In genomic region chr7:128201690-128202085, GRCh38 we compare ENCODE assay signal across 1 cellular context.
A peak's percentile ranks its signal among the peaks of the same experiment; 100 is the strongest.
TF ChIP-seq lines count a peak whose summit lies in the region.

No MANE protein-coding gene starts in this region.

TF ChIP-seq in H1, 55 proteins besides CTCF, POLR2A, EP300 and RAD21 (continued from another document):
- TF ChIP-seq SUZ12 (IDR thresholded peaks at IDR 0.05; ENCODE audit: low read length), result peak; percentile 42; the same call in 1 of the 2 replicates
- peak; percentile 13 for TF ChIP-seq KDM4A (IDR thresholded peaks at IDR 0.05; ENCODE audit: low read depth, low read length, severe bottlenecking)
- peak; percentile 41 for TF ChIP-seq RNF2 (IDR thresholded peaks at IDR 0.05; ENCODE audit: borderline replicate concordance, low read depth, low read length, missing control alignments, poor library complexity, severe bottlenecking)
